Comparison of ENCODE assay signal across 10 cellular contexts in the genomic region with DNA sequence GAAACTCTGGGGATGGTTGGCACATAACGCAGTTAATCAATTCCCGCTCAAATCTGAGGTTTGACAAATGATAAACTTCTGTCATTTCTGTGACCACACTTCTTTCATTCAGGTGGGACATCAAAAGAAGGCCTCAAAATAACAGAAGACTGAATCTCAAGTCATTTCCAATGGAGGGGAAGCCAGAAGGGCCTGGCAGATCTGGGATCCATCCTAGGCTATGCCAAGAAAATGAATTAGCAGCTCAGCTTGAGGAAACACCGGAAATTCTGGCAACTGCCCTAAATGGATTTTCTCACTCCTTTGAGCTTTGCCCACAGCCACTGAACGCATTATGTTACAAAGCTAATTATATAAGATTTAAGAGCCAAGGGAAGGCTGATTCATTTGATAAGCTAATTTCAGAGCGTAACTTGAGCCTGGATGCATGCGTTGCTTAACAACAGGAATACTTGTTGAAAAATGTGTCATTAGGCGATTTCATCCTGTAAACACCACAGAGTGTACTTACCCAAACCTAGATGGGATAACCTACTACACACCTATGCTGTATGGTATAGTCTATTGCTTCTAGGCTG. TPM values are rescaled to one million over a fixed set of nuclear protein-coding genes. Genes with fewer than 3 reads are reported as not detected.
DNase-seq lines count a peak whose midpoint lies in the region; ATAC-seq and TF ChIP-seq lines count a peak whose summit lies in the region.
"Had no signal": no experiment of that assay in that cellular context is flagged by ENCODE, and none has a peak within 500 bp of the region (broad histone marks: within the 10 kb centered on the region; RNA-seq: fewer than 3 reads in every experiment).

No MANE protein-coding gene starts in this region.

- no peak for ATAC-seq in CD4-positive, alpha-beta T cell (ENCODE audit: poor library complexity)
- no peak for ATAC-seq in HG03159 (IDR thresholded peaks at IDR 0.05; ENCODE audit: unreplicated experiment)

- WGBS in mesodermal cell (ENCODE audit: insufficient coverage in 2 of 2), 2 experiments: 89 to 94% methylated on average over 2 to 3 of the region's 7 CpGs

- intact Hi-C loops in CD4-positive, alpha-beta T cell (cut with DNase I, micrococcal nuclease): loop anchor here in 1 of 2 experiments (10.0 kb wide), 1 partner anchor 1603 kb away; no protein-coding TSS in a partner anchor
- intact Hi-C loops in activated CD4-positive, alpha-beta T cell treated with anti-CD3 and anti-CD28 coated beads, Interleukin-2, amount 10 ng/mL, durations not matched to agents 24 days and 14 days (cut with micrococcal nuclease): no loop called here

- no peaks in the 10 kb centered on the region for H3K27me3 Mint-ChIP-seq in CD4-positive, alpha-beta T cell
- peaks cover 0 to 2% (median 0%) of the 10 kb centered on the region in 3 donors for H3K27me3 Mint-ChIP-seq in immature natural killer cell (ENCODE audit: low read depth in 3 of 3)
- H3K27me3 Mint-ChIP-seq in activated CD4-positive, alpha-beta T cell treated with anti-CD3 and anti-CD28 coated beads, Interleukin-2, amount 10 ng/mL, durations not matched to agents 24 days and 14 days: no peaks in the 10 kb centered on the region
- H3K27me3 Mint-ChIP-seq: activated naive CD8-positive, alpha-beta T cell treated with anti-CD3 and anti-CD28 coated beads, Interleukin-2, amount 10 ng/mL, durations not matched to agents 7 days and 5 days had no signal

- H3K27ac Mint-ChIP-seq in CD4-positive, alpha-beta T cell: peak overlapping the region; percentile 27
- H3K27ac Mint-ChIP-seq in immature natural killer cell: no peak overlapping the region
- no peak overlapping the region for H3K27ac Mint-ChIP-seq in activated CD4-positive, alpha-beta T cell treated with anti-CD3 and anti-CD28 coated beads, Interleukin-2, amount 10 ng/mL, durations not matched to agents 24 days and 14 days
- H3K27ac Mint-ChIP-seq: activated naive CD8-positive, alpha-beta T cell treated with anti-CD3 and anti-CD28 coated beads, Interleukin-2, amount 10 ng/mL, durations not matched to agents 7 days and 5 days had no signal

- no peak for TF ChIP-seq CTCF in CD4-positive, alpha-beta T cell (IDR thresholded peaks at IDR 0.05)
- TF ChIP-seq CTCF in brain microvascular endothelial cell (IDR thresholded peaks at IDR 0.05; ENCODE audit: low read depth, low read length, missing control alignments): no peak

- in situ Hi-C loops in brain microvascular endothelial cell (cut with HindIII; ENCODE audit: low pct_ligation_motif_present, low sequenced_read_pairs): no loop called here

- H3K4me1 ChIP-seq in mesodermal cell (ENCODE audit: control insufficient read depth, insufficient read depth, low read length, poor library complexity, severe bottlenecking): peaks cover 22% of the 10 kb centered on the region
- H3K4me1 ChIP-seq: vagina had no signal

- CTCF ChIA-PET in CD4-positive, alpha-beta T cell (lab: Charles Lee): no interaction called here

- H3K4me3 ChIP-seq in mesodermal cell (ENCODE audit: extremely low read depth, insufficient read depth, low read length, poor library complexity, severe bottlenecking) (no peak overlapping the region), brain microvascular endothelial cell (ENCODE audit: low read depth, low read length) (no peak overlapping the region)
- H3K4me3 ChIP-seq: vagina had no signal

- H3K9me3 Mint-ChIP-seq in CD4-positive, alpha-beta T cell: no peaks in the 10 kb centered on the region
- H3K9me3 Mint-ChIP-seq in immature natural killer cell: no peaks in the 10 kb centered on the region
- no peaks in the 10 kb centered on the region for H3K9me3 Mint-ChIP-seq in activated CD4-positive, alpha-beta T cell treated with anti-CD3 and anti-CD28 coated beads, Interleukin-2, amount 10 ng/mL, durations not matched to agents 24 days and 14 days

- no peaks in the 10 kb centered on the region for H3K27me3 ChIP-seq in CD4-positive, alpha-beta T cell (ENCODE audit: control insufficient read depth, insufficient read depth, low read length)
- H3K27me3 ChIP-seq in brain microvascular endothelial cell (replicated peaks): no peaks in the 10 kb centered on the region
- H3K27me3 ChIP-seq: vagina had no signal

- H3K4me3 Mint-ChIP-seq in CD4-positive, alpha-beta T cell: no peak overlapping the region
- H3K4me3 Mint-ChIP-seq in immature natural killer cell: no peak overlapping the region
- no peak overlapping the region for H3K4me3 Mint-ChIP-seq in activated CD4-positive, alpha-beta T cell treated with anti-CD3 and anti-CD28 coated beads, Interleukin-2, amount 10 ng/mL, durations not matched to agents 24 days and 14 days
- H3K4me3 Mint-ChIP-seq: activated naive CD8-positive, alpha-beta T cell treated with anti-CD3 and anti-CD28 coated beads, Interleukin-2, amount 10 ng/mL, durations not matched to agents 7 days and 5 days had no signal

- DNase-seq in CD4-positive, alpha-beta T cell: no peak
- peak; percentile 75 for DNase-seq in NCI-H1436 (lab: John Stamatoyannopoulos, UW)
- DNase-seq in astrocyte of the hippocampus (ENCODE audit: low read depth, low spot score): peak; percentile 88
- no peak for DNase-seq in immature natural killer cell
- DNase-seq in brain microvascular endothelial cell: no peak
- no peak for DNase-seq in activated CD4-positive, alpha-beta T cell treated with anti-CD3 and anti-CD28 coated beads, Interleukin-2, amount 10 ng/mL, durations not matched to agents 24 days and 14 days
- DNase-seq: activated naive CD8-positive, alpha-beta T cell treated with anti-CD3 and anti-CD28 coated beads, Interleukin-2, amount 10 ng/mL, durations not matched to agents 7 days and 5 days had no signal

- H3K4me1 Mint-ChIP-seq in CD4-positive, alpha-beta T cell (ENCODE audit: low read depth): peaks cover 15% of the 10 kb centered on the region
- H3K4me1 Mint-ChIP-seq in immature natural killer cell: peaks cover 3 to 7% of the 10 kb centered on the region in 2 donors
- H3K4me1 Mint-ChIP-seq in activated CD4-positive, alpha-beta T cell treated with anti-CD3 and anti-CD28 coated beads, Interleukin-2, amount 10 ng/mL, durations not matched to agents 24 days and 14 days: peaks cover 3% of the 10 kb centered on the region

- H3K9me3 ChIP-seq in CD4-positive, alpha-beta T cell (ENCODE audit: control insufficient read depth, low read length): no peaks in the 10 kb centered on the region
- H3K9me3 ChIP-seq in mesodermal cell (ENCODE audit: control insufficient read depth, low read length): no peaks in the 10 kb centered on the region
- H3K9me3 ChIP-seq: vagina had no signal

- no peaks in the 10 kb centered on the region for H3K36me3 ChIP-seq in mesodermal cell (ENCODE audit: control insufficient read depth, insufficient read depth, low read length)
- no peaks in the 10 kb centered on the region for H3K36me3 ChIP-seq in brain microvascular endothelial cell (replicated peaks)
- H3K36me3 ChIP-seq: vagina had no signal

- POLR2A ChIA-PET in CD4-positive, alpha-beta T cell (lab: Charles Lee): interaction anchor here (0.6 to 0.9 kb wide), 2 partner anchors 46 to 48 kb away, joined by 3 to 5 read pairs; no protein-coding TSS in a partner anchor

- no peaks in the 10 kb centered on the region for H3K36me3 Mint-ChIP-seq in CD4-positive, alpha-beta T cell (ENCODE audit: low read depth)
- no peaks in the 10 kb centered on the region for H3K36me3 Mint-ChIP-seq in immature natural killer cell
- no peaks in the 10 kb centered on the region for H3K36me3 Mint-ChIP-seq in activated CD4-positive, alpha-beta T cell treated with anti-CD3 and anti-CD28 coated beads, Interleukin-2, amount 10 ng/mL, durations not matched to agents 24 days and 14 days (ENCODE audit: low read depth)

- no peak overlapping the region for H3K27ac ChIP-seq in CD4-positive, alpha-beta T cell (ENCODE audit: low read depth, low read length)
- peak overlapping the region; percentile 95 for H3K27ac ChIP-seq in mesodermal cell (ENCODE audit: low read depth, low read length, severe bottlenecking)
- no peak overlapping the region for H3K27ac ChIP-seq in brain microvascular endothelial cell
- H3K27ac ChIP-seq: vagina had no signal

RNA-seq across cellular contexts. Expression of a gene that starts 47.1 kb away (rescaled TPM):
- 100 to 1,000 TPM; 111 to 113 TPM for total RNA-seq in CD4-positive, alpha-beta T cell
- 33.4 TPM for polyA plus RNA-seq in mesodermal cell (2013, experiment 1 of 2)
- 36.2 TPM for polyA plus RNA-seq in mesodermal cell (2013, experiment 2 of 2)
- polyA plus RNA-seq in immature natural killer cell: 10 to 100 TPM; 15.5 to 24.4 (median 16.2) TPM
- 3.0 and 3.1 TPM in 2 replicates for total RNA-seq in activated CD4-positive, alpha-beta T cell treated with anti-CD3 and anti-CD28 coated beads, Interleukin-2, amount 10 ng/mL, durations not matched to agents 24 days and 14 days

Comparison
In these comparisons a context has a peak if more than half of its experiments do, and no peak if none do; other contexts are left out.
1. DNase-seq: peak in NCI-H1436 (single experiment) and astrocyte of the hippocampus (single experiment); none in CD4-positive, alpha-beta T cell (0 of 10), immature natural killer cell (0 of 3), brain microvascular endothelial cell (single experiment) and activated CD4-positive, alpha-beta T cell treated with anti-CD3 and anti-CD28 coated beads, Interleukin-2, amount 10 ng/mL, durations not matched to agents 24 days and 14 days (single experiment).
2. RNA of a gene that starts 47.1 kb away (total RNA-seq): 111 to 113 TPM in CD4-positive, alpha-beta T cell; 3.0 to 3.1 TPM in activated CD4-positive, alpha-beta T cell treated with anti-CD3 and anti-CD28 coated beads, Interleukin-2, amount 10 ng/mL, durations not matched to agents 24 days and 14 days; every median in the first group is over 10 times any median in the second.